In the genomic region with DNA sequence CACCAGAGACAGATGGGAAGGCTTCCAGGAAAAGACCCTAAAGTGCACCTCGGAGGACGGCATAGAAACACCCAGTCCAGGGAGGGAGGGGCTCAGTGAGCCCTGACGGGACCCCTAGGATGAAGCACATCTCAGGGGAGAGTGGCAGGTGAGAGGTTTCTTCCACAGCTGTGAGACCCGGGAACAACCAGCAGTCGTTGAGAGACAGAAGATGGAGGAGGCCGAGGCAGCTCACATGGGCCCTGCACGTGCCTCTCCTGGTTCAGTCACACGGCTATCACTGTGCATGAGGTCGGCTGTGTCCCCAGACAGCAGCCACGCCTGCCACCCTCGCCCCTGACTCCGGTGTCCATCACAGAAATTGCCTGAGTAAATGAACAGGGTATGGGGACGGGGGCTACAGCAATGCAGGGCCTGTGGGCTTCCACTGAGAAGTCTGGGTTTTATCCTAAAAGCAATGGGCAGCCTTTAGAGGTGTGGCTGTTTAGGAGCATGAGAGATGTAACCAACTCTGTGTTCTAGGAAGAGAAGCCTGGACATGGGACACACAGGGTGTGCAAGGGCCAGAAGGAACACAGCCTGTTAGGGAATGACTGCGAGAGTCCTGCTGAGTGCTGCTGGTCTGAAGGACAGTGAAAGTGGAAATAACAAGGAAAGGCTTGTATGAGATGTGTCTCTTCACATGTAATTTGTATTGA, we compare ENCODE assay signal across 1 cellular context.
TF ChIP-seq lines count a peak whose summit lies in the region.

No MANE protein-coding gene starts in this region.

TF ChIP-seq in HepG2, 621 proteins besides CTCF, POLR2A, EP300 and RAD21 (continued from another document):
- TF ChIP-seq, protein P1, sequence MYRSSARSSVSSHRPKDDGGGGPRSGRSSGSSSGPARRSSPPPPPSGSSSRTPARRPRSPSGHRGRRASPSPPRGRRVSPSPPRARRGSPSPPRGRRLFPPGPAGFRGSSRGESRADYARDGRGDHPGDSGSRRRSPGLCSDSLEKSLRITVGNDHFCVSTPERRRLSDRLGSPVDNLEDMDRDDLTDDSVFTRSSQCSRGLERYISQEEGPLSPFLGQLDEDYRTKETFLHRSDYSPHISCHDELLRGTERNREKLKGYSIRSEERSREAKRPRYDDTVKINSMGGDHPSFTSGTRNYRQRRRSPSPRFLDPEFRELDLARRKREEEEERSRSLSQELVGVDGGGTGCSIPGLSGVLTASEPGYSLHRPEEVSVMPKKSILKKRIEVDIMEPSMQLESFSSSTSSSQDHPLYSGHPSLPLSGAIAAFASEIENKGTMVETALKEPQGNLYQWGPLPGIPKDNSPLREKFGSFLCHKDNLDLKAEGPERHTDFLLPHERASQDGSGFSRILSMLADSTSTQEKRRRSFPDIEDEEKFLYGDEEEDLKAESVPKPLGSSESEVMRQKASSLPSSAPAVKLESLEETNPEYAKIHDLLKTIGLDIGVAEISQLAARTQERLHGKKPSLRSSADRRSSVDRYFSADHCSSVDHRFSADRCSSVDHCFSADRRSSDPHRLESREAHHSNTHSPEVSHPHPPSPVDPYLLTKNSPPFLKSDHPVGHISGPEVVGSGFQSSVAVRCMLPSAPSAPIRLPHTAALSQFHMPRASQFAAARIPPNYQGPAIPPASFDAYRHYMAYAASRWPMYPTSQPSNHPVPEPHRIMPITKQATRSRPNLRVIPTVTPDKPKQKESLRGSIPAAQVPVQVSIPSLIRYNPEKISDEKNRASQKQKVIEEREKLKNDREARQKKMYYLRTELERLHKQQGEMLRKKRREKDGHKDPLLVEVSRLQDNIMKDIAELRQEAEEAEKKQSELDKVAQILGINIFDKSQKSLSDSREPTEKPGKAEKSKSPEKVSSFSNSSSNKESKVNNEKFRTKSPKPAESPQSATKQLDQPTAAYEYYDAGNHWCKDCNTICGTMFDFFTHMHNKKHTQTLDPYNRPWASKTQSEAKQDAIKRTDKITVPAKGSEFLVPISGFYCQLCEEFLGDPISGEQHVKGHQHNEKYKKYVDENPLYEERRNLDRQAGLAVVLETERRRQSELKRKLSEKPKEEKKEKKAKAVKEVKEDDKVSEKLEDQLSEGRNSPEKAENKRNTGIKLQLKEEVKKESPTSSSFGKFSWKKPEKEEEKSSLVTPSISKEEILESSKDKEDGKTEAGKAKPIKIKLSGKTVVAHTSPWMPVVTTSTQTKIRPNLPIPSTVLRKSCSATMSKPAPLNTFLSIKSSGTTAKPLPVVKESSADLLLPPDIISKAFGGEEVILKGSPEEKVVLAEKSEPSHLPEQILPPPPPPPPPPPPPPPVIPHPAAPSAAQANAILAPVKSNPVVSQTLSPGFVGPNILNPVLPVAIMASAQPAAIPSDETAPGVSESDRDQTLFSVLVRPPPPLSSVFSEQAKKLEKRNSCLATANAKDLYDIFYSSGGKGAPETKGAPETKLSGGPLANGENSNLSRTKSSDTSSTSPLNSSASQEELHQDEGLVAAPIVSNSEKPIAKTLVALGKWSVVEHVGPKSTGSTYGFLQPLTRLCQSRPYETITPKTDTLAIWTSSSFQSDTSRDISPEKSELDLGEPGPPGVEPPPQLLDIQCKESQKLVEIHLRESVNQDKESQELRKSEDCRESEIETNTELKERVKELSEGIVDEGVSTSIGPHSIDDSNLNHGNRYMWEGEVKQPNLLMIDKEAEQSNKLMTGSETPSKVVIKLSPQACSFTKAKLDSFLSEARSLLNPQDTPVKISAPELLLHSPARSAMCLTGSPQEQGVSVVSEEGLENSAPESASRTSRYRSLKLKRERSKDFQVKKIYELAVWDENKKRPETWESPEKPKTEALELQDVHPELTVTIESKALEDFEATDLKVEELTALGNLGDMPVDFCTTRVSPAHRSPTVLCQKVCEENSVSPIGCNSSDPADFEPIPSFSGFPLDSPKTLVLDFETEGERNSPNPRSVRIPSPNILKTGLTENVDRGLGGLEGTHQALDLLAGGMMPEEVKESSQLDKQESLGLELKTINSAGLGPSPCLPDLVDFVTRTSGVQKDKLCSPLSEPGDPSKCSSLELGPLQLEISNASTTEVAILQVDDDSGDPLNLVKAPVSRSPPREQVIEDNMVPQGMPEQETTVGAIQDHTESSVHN (CRISPR knock-in tag; IDR thresholded peaks at IDR 0.05): no peak
- TF ChIP-seq SP2 (CRISPR knock-in tag; IDR thresholded peaks at IDR 0.05) (no peak), ZEB1 (IDR thresholded peaks at IDR 0.05; ENCODE audit: insufficient replicate concordance, low read depth) (no peak), SNRNP70 (IDR thresholded peaks at IDR 0.05; ENCODE audit: low read depth, low read length) (no peak), IKZF1 (IDR thresholded peaks at IDR 0.05) (no peak), ARNT (IDR thresholded peaks at IDR 0.05) (no peak), NFE2L1 (CRISPR knock-in tag; IDR thresholded peaks at IDR 0.05; ENCODE audit: borderline replicate concordance) (no peak), RORA (CRISPR knock-in tag; IDR thresholded peaks at IDR 0.05) (no peak), NFKB2 (CRISPR knock-in tag; IDR thresholded peaks at IDR 0.05; ENCODE audit: borderline replicate concordance) (no peak)
- TF ChIP-seq, protein P2, sequence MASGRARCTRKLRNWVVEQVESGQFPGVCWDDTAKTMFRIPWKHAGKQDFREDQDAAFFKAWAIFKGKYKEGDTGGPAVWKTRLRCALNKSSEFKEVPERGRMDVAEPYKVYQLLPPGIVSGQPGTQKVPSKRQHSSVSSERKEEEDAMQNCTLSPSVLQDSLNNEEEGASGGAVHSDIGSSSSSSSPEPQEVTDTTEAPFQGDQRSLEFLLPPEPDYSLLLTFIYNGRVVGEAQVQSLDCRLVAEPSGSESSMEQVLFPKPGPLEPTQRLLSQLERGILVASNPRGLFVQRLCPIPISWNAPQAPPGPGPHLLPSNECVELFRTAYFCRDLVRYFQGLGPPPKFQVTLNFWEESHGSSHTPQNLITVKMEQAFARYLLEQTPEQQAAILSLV (CRISPR knock-in tag; IDR thresholded peaks at IDR 0.05; ENCODE audit: borderline replicate concordance): no peak
- TF ChIP-seq, protein P3, sequence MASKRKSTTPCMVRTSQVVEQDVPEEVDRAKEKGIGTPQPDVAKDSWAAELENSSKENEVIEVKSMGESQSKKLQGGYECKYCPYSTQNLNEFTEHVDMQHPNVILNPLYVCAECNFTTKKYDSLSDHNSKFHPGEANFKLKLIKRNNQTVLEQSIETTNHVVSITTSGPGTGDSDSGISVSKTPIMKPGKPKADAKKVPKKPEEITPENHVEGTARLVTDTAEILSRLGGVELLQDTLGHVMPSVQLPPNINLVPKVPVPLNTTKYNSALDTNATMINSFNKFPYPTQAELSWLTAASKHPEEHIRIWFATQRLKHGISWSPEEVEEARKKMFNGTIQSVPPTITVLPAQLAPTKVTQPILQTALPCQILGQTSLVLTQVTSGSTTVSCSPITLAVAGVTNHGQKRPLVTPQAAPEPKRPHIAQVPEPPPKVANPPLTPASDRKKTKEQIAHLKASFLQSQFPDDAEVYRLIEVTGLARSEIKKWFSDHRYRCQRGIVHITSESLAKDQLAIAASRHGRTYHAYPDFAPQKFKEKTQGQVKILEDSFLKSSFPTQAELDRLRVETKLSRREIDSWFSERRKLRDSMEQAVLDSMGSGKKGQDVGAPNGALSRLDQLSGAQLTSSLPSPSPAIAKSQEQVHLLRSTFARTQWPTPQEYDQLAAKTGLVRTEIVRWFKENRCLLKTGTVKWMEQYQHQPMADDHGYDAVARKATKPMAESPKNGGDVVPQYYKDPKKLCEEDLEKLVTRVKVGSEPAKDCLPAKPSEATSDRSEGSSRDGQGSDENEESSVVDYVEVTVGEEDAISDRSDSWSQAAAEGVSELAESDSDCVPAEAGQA (IDR thresholded peaks at IDR 0.05; ENCODE audit: low read depth): no peak
- TF ChIP-seq, protein P3 (CRISPR knock-in tag; IDR thresholded peaks at IDR 0.05; ENCODE audit: borderline replicate concordance): no peak
